Comparison of ENCODE assay signal across 11 cellular contexts in genomic region chr14:93317836-93318807, GRCh38. TPM values are rescaled to one million over a fixed set of nuclear protein-coding genes. Genes with fewer than 3 reads are reported as not detected.
A peak's percentile ranks its signal among the peaks of the same experiment; 100 is the strongest.
DNase-seq lines count a peak whose midpoint lies in the region; ATAC-seq and TF ChIP-seq lines count a peak whose summit lies in the region.
"Had no signal": no experiment of that assay in that cellular context is flagged by ENCODE, and none has a peak within 500 bp of the region (broad histone marks: within the 10 kb centered on the region; RNA-seq: fewer than 3 reads in every experiment).

No MANE protein-coding gene starts in this region.

- POLR2A ChIA-PET in PC-9 (lab: Charles Lee; ENCODE audit: unreplicated experiment): interaction anchor here (0.6 kb wide), 1 partner anchor 43 kb away, joined by 4 read pairs; no protein-coding TSS in a partner anchor

- H3F3A ChIP-seq in PC-9 (ENCODE audit: insufficient read depth, low read depth): peaks cover 3% of the 10 kb centered on the region; the same call in 1 of the 2 replicates

- peaks cover 23% of the 10 kb centered on the region for H3K36me3 Mint-ChIP-seq in nephron progenitor cell (ENCODE audit: low read depth)

- CTCF ChIA-PET in PC-9 (lab: Charles Lee): no interaction called here

- H3K36me3 ChIP-seq in PC-9 (ENCODE audit: low read depth): peaks cover 12% of the 10 kb centered on the region; the same call in 1 of the 2 replicates

- peaks cover 9% of the 10 kb centered on the region for H3K4me1 ChIP-seq in PC-9 (replicated peaks; ENCODE audit: insufficient read depth)

- no peak overlapping the region for H2AFZ ChIP-seq in PC-9

- no peaks in the 10 kb centered on the region for H3K9me2 ChIP-seq in PC-9 (ENCODE audit: insufficient read depth)

- peak overlapping the region; percentile 0 for H3K27ac Mint-ChIP-seq in nephron progenitor cell

- H3K4me2 ChIP-seq in PC-9: no peak overlapping the region

- no peaks in the 10 kb centered on the region for H3K9me3 ChIP-seq in PC-9 (ENCODE audit: insufficient read depth, low read depth)

- peaks cover 4% of the 10 kb centered on the region for H3K9me3 Mint-ChIP-seq in nephron progenitor cell

- peaks cover 30% of the 10 kb centered on the region for H3K4me1 Mint-ChIP-seq in nephron progenitor cell

- H3K27me3 Mint-ChIP-seq in nephron progenitor cell (ENCODE audit: low read depth, poor library complexity): no peaks in the 10 kb centered on the region

- peak overlapping the region; percentile 18; the same call in 1 of the 2 replicates for H3K27ac ChIP-seq in PC-9

- TF ChIP-seq POLR2A in erythroblast (IDR thresholded peaks at IDR 0.05; ENCODE audit: low read length): no peak

- DNase-seq in ELR (ENCODE audit: low read depth) (peak; percentile 75), PC-9 (peak; percentile 37 to 53), erythroblast (lab: John Stamatoyannopoulos, UW) (peak; percentile 69 to 79), nephron progenitor cell (no peak), NCI-H1092 treated with DMSO at 0.1 percent for 48 hours (lab: John Stamatoyannopoulos, UW) (no peak)
- no peak for DNase-seq in stimulated activated CD4-positive, alpha-beta T cell treated with anti-CD3 and anti-CD28 coated beads, Interleukin-2, amount 100 ng/mL, for 48 hours
- DNase-seq: activated effector memory CD4-positive, alpha-beta T cell treated with anti-CD3 and anti-CD28 coated beads, Interleukin-2, amount 50 U/mL, for 16 hours; GOT3 had no signal

- no peak overlapping the region for H3K4me3 ChIP-seq in PC-9

- TF ChIP-seq CTCF in PC-9 (conservative IDR thresholded peaks at IDR 0.05) (no peak), nephron progenitor cell (IDR thresholded peaks at IDR 0.05) (no peak)

- H3K27me3 ChIP-seq in PC-9 (ENCODE audit: insufficient read depth, low read depth): no peaks in the 10 kb centered on the region

- no peak overlapping the region for H3K4me3 Mint-ChIP-seq in nephron progenitor cell

- no peak for ATAC-seq in GM21360 (IDR thresholded peaks at IDR 0.05; ENCODE audit: unreplicated experiment)
- no peak for ATAC-seq in HG02610 (IDR thresholded peaks at IDR 0.05; ENCODE audit: unreplicated experiment)

- H4K20me1 ChIP-seq in PC-9 (ENCODE audit: insufficient read depth): peaks cover 28% of the 10 kb centered on the region

- no TSS peak for BruUV-seq in PC-9 (replicated peaks; lab: Mats Ljungman, UMichigan)

- intact Hi-C loops in PC-9 (cut with micrococcal nuclease; ENCODE audit: unreplicated experiment): loop anchor here (2.0 kb wide), 2 partner anchors 13 to 59 kb away; no protein-coding TSS in a partner anchor

- peaks cover 93% of the 10 kb centered on the region for H3K79me2 ChIP-seq in PC-9 (ENCODE audit: low read depth)

RNA-seq across cellular contexts. Expression of gene BTBD7, which starts 14.7 kb away (rescaled TPM):
- total RNA-seq in PC-9 (2021): 30.1 and 31.4 TPM in 2 replicates

RNA-seq across cellular contexts. Expression of gene COX8C, which starts 28.9 kb away (rescaled TPM):
- not detected in 2 replicates for total RNA-seq in PC-9 (2021)
- total RNA-seq: T-helper 1 cell treated with Interleukin-12 subunit alpha and Interleukin-12 subunit beta and Interleukin-4 antibody, amounts not matched to agents 30 ng/mL and 1 ng/mL, for 36 hours had no signal

Comparison
In these comparisons a context has a peak if more than half of its experiments do, and no peak if none do; other contexts are left out.
1. DNase-seq: peak in ELR (single experiment), PC-9 (2 of 2) and erythroblast (2 of 2); none in nephron progenitor cell (single experiment), stimulated activated CD4-positive, alpha-beta T cell treated with anti-CD3 and anti-CD28 coated beads, Interleukin-2, amount 100 ng/mL, for 48 hours (0 of 2) and NCI-H1092 treated with DMSO at 0.1 percent for 48 hours (single experiment).